1 cellular context compared by ENCODE assay signal in genomic region chr1:201536542-201536941, GRCh38.
TF ChIP-seq lines count a peak whose summit lies in the region.

No MANE protein-coding gene starts in this region.

TF ChIP-seq in A549, 52 proteins besides CTCF, POLR2A, EP300 and RAD21 (continued from another document):
- TF ChIP-seq SMC3 (IDR thresholded peaks at IDR 0.05): no peak
- TF ChIP-seq HOXB5 (CRISPR knock-in tag; IDR thresholded peaks at IDR 0.05): no peak
- no peak for TF ChIP-seq KDM5A (IDR thresholded peaks at IDR 0.05)
- TF ChIP-seq EHMT2 (IDR thresholded peaks at IDR 0.05; ENCODE audit: low read depth): no peak
- no peak for TF ChIP-seq NR3C1 (IDR thresholded peaks at IDR 0.05)
- no peak for TF ChIP-seq BHLHE40 (IDR thresholded peaks at IDR 0.05; ENCODE audit: low read depth, low read length)
- TF ChIP-seq FOSB (CRISPR knock-in tag; IDR thresholded peaks at IDR 0.05): no peak
- no peak for TF ChIP-seq MAX (IDR thresholded peaks at IDR 0.05)
- no peak for TF ChIP-seq CBX8 (IDR thresholded peaks at IDR 0.05)
